ENCODE assay signal across 2 cellular contexts in genomic region chr5:81767097-81767496, GRCh38.
TF ChIP-seq lines count a peak whose summit lies in the region.

No MANE protein-coding gene starts in this region.

TF ChIP-seq in GM23338, 12 proteins besides CTCF, POLR2A, EP300 and RAD21:
- TF ChIP-seq NANOG (IDR thresholded peaks at IDR 0.05; ENCODE audit: borderline replicate concordance): no peak
- TF ChIP-seq JUNB (IDR thresholded peaks at IDR 0.05; ENCODE audit: unreplicated experiment): no peak
- TF ChIP-seq ETS1 (IDR thresholded peaks at IDR 0.05): no peak
- no peak for TF ChIP-seq EZH2phosphoT487 (IDR thresholded peaks at IDR 0.05; ENCODE audit: unreplicated experiment)
- no peak for TF ChIP-seq ZNF331 (CRISPR knock-in tag; IDR thresholded peaks at IDR 0.05; ENCODE audit: low read depth)
- no peak for TF ChIP-seq EZH2 (IDR thresholded peaks at IDR 0.05; ENCODE audit: low read depth, unreplicated experiment)
- no peak for TF ChIP-seq CREB1 (CRISPR knock-in tag; IDR thresholded peaks at IDR 0.05; ENCODE audit: low read depth)
- no peak for TF ChIP-seq STAT1 (IDR thresholded peaks at IDR 0.05; ENCODE audit: unreplicated experiment)
- TF ChIP-seq POLR2AphosphoS5 (IDR thresholded peaks at IDR 0.05; ENCODE audit: low read depth): no peak
- no peak for TF ChIP-seq REST (IDR thresholded peaks at IDR 0.05; ENCODE audit: unreplicated experiment)
- no peak for TF ChIP-seq ZNF114 (CRISPR knock-in tag; IDR thresholded peaks at IDR 0.05)
- no peak for TF ChIP-seq ZNF462 (CRISPR knock-in tag; IDR thresholded peaks at IDR 0.05)

TF ChIP-seq in H1, 55 proteins besides CTCF, POLR2A, EP300 and RAD21:
- no peak for TF ChIP-seq TAF7 (optimal IDR thresholded peaks at IDR 0.05; ENCODE audit: borderline replicate concordance, low read depth, low read length)
- TF ChIP-seq USF2 (IDR thresholded peaks at IDR 0.05; ENCODE audit: low read length): no peak
- no peak for TF ChIP-seq POLR2AphosphoS5 (IDR thresholded peaks at IDR 0.05; ENCODE audit: low read depth, low read length)
- TF ChIP-seq ZNF274 (IDR thresholded peaks at IDR 0.05; ENCODE audit: borderline replicate concordance, extremely low read depth, low read length): no peak
- TF ChIP-seq HDAC2 (IDR thresholded peaks at IDR 0.05; ENCODE audit: borderline replicate concordance in 1 of 2, low read depth in 2 of 2, low read length in 2 of 2): no peak
- TF ChIP-seq SAP30 (IDR thresholded peaks at IDR 0.05; ENCODE audit: insufficient read depth, insufficient replicate concordance, low read length): no peak
- TF ChIP-seq SP4 (IDR thresholded peaks at IDR 0.05; ENCODE audit: low read length): no peak
- no peak for TF ChIP-seq EGR1 (IDR thresholded peaks at IDR 0.05; ENCODE audit: borderline replicate concordance, low read depth, low read length)
- no peak for TF ChIP-seq PHF8 (conservative IDR thresholded peaks at IDR 0.05; ENCODE audit: low read depth, low read length)
- no peak for TF ChIP-seq BRCA1 (IDR thresholded peaks at IDR 0.05; ENCODE audit: low read depth, low read length)
- TF ChIP-seq CHD1 (IDR thresholded peaks at IDR 0.05; ENCODE audit: low read depth, low read length): no peak
- no peak for TF ChIP-seq CBX5 (IDR thresholded peaks at IDR 0.05; ENCODE audit: low read depth, low read length)
- TF ChIP-seq JUN (IDR thresholded peaks at IDR 0.05; ENCODE audit: low read depth, low read length): no peak
- TF ChIP-seq YY1 (IDR thresholded peaks at IDR 0.05; ENCODE audit: low read depth, low read length): no peak
- no peak for TF ChIP-seq ASH2L (IDR thresholded peaks at IDR 0.05; ENCODE audit: low read length)
- TF ChIP-seq TAF1 (IDR thresholded peaks at IDR 0.05; ENCODE audit: low read depth, low read length): no peak
- no peak for TF ChIP-seq SP1 (IDR thresholded peaks at IDR 0.05; ENCODE audit: low read depth, low read length)
- TF ChIP-seq BCL11A (IDR thresholded peaks at IDR 0.05; ENCODE audit: low read depth in 2 of 2, low read length in 2 of 2): no peak
- TF ChIP-seq MAX (IDR thresholded peaks at IDR 0.05): no peak
